ENCODE assay signal across 12 cellular contexts in the genomic region with DNA sequence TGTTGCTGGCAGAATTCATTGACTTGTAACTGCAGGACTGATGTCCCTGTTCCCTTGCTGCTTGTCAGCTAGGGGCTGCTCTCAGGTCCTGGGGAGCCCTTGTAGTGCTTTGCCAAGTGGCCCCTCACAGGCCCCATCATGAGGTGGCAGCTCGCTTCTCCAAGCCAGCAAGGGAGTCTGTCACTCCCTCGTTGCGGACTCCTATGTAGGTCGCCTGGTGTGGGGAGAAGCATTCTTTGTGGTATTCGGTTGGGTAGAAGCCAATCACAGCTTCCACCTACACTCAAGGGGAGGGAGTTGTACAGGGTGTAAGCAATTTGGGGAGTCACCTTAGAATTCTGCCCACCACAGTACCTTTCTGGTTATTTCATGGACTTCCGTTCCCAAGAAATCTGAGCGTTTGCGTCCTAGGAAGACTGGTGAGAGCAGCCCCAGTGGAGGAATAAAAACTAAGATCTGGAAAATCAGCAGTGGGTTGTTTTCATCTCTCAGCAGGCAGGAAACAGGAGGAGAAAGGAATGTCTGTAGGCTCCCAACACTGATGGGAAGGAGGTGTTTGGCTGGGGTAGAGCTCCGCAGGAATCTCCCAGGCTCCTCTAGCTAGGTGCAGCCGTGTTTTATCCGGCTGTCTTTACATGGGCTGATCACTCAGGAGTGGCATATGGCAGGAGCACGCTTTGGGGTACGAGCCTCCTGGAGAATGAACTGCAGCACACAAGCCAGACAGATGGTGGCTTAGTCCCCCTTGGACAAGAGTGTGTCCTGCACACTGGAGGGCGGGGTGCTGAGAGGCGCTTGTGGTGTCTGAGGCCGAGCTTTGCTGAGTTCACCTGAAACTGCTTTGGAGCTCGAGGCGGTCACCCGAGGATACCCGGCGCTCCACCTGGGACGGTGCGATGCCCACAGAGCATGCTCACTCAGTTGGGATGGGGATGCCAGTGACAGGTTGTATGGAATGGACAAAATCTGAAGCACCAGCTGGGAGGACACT. TPM values are rescaled to one million over a fixed set of nuclear protein-coding genes. Genes with fewer than 3 reads are reported as not detected.
DNase-seq lines count a peak whose midpoint lies in the region; ATAC-seq and TF ChIP-seq lines count a peak whose summit lies in the region.
"Had no signal": no experiment of that assay in that cellular context is flagged by ENCODE, and none has a peak within 500 bp of the region (broad histone marks: within the 10 kb centered on the region; RNA-seq: fewer than 3 reads in every experiment).

No MANE protein-coding gene starts in this region.

- 82 to 94% (median 89%) methylated on average over 22 to 23 of the region's 23 CpGs for WGBS in spleen, 5 donors

- in situ Hi-C loops in G401 (cut with HindIII; ENCODE audit: low sequenced_read_pairs), result no loop called here

- intact Hi-C loops in spleen (cut with DNase I; ENCODE audit: low total_unique reads), result no loop called here

- DNase-seq in G401 (ENCODE audit: low spot score) (peak; percentile 96), mesenteric fat pad (ENCODE audit: low spot score) (peak; percentile 74), SK-N-DZ (ENCODE audit: low spot score) (no peak), spleen (no peak), CD1c-positive myeloid dendritic cell (ENCODE audit: extremely low spot score) (no peak), NCI-H2029 (lab: John Stamatoyannopoulos, UW) (no peak)
- no peak for DNase-seq in activated naive CD8-positive, alpha-beta T cell treated with anti-CD3 and anti-CD28 coated beads, Interleukin-2, amount 50 U/mL, for 24 hours
- DNase-seq: HCEC 1CT, MG63, NCI-H226 had no signal

- no peak for TF ChIP-seq POLR2A in spleen (IDR thresholded peaks at IDR 0.05)

- TF ChIP-seq CTCF in spleen (IDR thresholded peaks at IDR 0.05 in 8 of 11, conservative IDR thresholded peaks at IDR 0.05 in 3 of 11), result no peak

- H3K36me3 ChIP-seq in BLaER1 treated with 17β-estradiol and CSF1 and Interleukin-3, amounts not matched to agents 10 nM and 100 nM, result peaks cover 0 to 60% (median 50%) of the 10 kb centered on the region in 11 experiments; a peak in 18 of 22 replicates
- H3K36me3 ChIP-seq in spleen, result no peaks in the 10 kb centered on the region
- H3K36me3 ChIP-seq: MG63 had no signal

- H3K9ac ChIP-seq in BLaER1 treated with 17β-estradiol and CSF1 and Interleukin-3, amounts not matched to agents 10 nM and 100 nM, result no peak overlapping the region

- peaks cover 0 to 30% (median 0%) of the 10 kb centered on the region in 11 experiments; a peak in 5 of 22 replicates for H4K20me1 ChIP-seq in BLaER1 treated with 17β-estradiol and CSF1 and Interleukin-3, amounts not matched to agents 10 nM and 100 nM

- H3K9me3 ChIP-seq in BLaER1 treated with 17β-estradiol and CSF1 and Interleukin-3, amounts not matched to agents 10 nM and 100 nM (replicated peaks in 1 of 11), result peaks cover 5 to 43% (median 19%) of the 10 kb centered on the region in 11 experiments; a peak in 21 of 22 replicates
- no peaks in the 10 kb centered on the region for H3K9me3 ChIP-seq in spleen
- H3K9me3 ChIP-seq: MG63 had no signal

- H3K4me3 Mint-ChIP-seq in activated naive CD8-positive, alpha-beta T cell treated with anti-CD3 and anti-CD28 coated beads, Interleukin-2, amount 50 U/mL, for 24 hours, result peak overlapping the region; percentile 47
- H3K4me3 Mint-ChIP-seq: CD14-positive monocyte had no signal

- H3K4me1 Mint-ChIP-seq in activated naive CD8-positive, alpha-beta T cell treated with anti-CD3 and anti-CD28 coated beads, Interleukin-2, amount 50 U/mL, for 24 hours, result peaks cover 82% of the 10 kb centered on the region

- ATAC-seq in activated naive CD8-positive, alpha-beta T cell treated with anti-CD3 and anti-CD28 coated beads, Interleukin-2, amount 50 U/mL, for 24 hours, result peak; percentile 61

- H3K4me2 ChIP-seq in BLaER1 treated with 17β-estradiol and CSF1 and Interleukin-3, amounts not matched to agents 10 nM and 100 nM, result peak overlapping the region in 8 of 11 experiments; percentile 1 to 41 (median 13); a peak in 6 of 22 replicates

- no peaks in the 10 kb centered on the region for H3K27me3 ChIP-seq in BLaER1 treated with 17β-estradiol and CSF1 and Interleukin-3, amounts not matched to agents 10 nM and 100 nM
- H3K27me3 ChIP-seq in spleen (replicated peaks in 1 of 7), result no peaks in the 10 kb centered on the region
- H3K27me3 ChIP-seq: MG63 had no signal

- peaks cover 28 to 69% (median 65%) of the 10 kb centered on the region in 10 experiments for H3K4me1 ChIP-seq in BLaER1 treated with 17β-estradiol and CSF1 and Interleukin-3, amounts not matched to agents 10 nM and 100 nM
- H3K4me1 ChIP-seq in spleen, result peaks cover 0 to 51% (median 17%) of the 10 kb centered on the region in 6 donors

- no peaks in the 10 kb centered on the region for H3K27me3 Mint-ChIP-seq in activated naive CD8-positive, alpha-beta T cell treated with anti-CD3 and anti-CD28 coated beads, Interleukin-2, amount 50 U/mL, for 24 hours

- H3K36me3 Mint-ChIP-seq in activated naive CD8-positive, alpha-beta T cell treated with anti-CD3 and anti-CD28 coated beads, Interleukin-2, amount 50 U/mL, for 24 hours (ENCODE audit: low read depth), result peaks cover 4% of the 10 kb centered on the region

- peak overlapping the region; percentile 62 for H3K27ac Mint-ChIP-seq in activated naive CD8-positive, alpha-beta T cell treated with anti-CD3 and anti-CD28 coated beads, Interleukin-2, amount 50 U/mL, for 24 hours

- no peak overlapping the region for H3K4me3 ChIP-seq in BLaER1 treated with 17β-estradiol and CSF1 and Interleukin-3, amounts not matched to agents 10 nM and 100 nM
- H3K4me3 ChIP-seq in spleen, result no peak overlapping the region
- H3K4me3 ChIP-seq: MG63 had no signal

- H3K9me3 Mint-ChIP-seq in activated naive CD8-positive, alpha-beta T cell treated with anti-CD3 and anti-CD28 coated beads, Interleukin-2, amount 50 U/mL, for 24 hours, result peaks cover 4% of the 10 kb centered on the region

- H3K27ac ChIP-seq in BLaER1 treated with 17β-estradiol and CSF1 and Interleukin-3, amounts not matched to agents 10 nM and 100 nM, result 0 out of 22 replicates have a peak overlapping the region, but pooled peaks of 1 of the 11 experiments have one; percentile 27
- peak overlapping the region in 1 of 8 donors; percentile 8 for H3K27ac ChIP-seq in spleen

RNA-seq across cellular contexts. Expression of a gene that starts 58.3 kb away (rescaled TPM):
- total RNA-seq in G401 (2014; rRNA removed; shearing (Covaris generic)), result 0.06 TPM in 1 of 2 replicates, not detected in the other
- total RNA-seq in mesenteric fat pad (39.6 TPM), spleen (10 to 100 TPM; 34.2 to 80.8 (median 57.8) TPM)
- 4.4 and 6.2 TPM in 2 replicates for polyA plus RNA-seq in SK-N-DZ (2014; cell fraction: cytosol; rRNA removed)
- 4.9 and 6.1 TPM in 2 replicates for polyA plus RNA-seq in SK-N-DZ (2014; cell fraction: nucleus; rRNA removed)
- polyA plus RNA-seq in spleen, result 1 to 10 TPM; 4.5 to 6.2 (median 5.2) TPM

Comparison
In these comparisons a context has a peak if more than half of its experiments do, and no peak if none do; other contexts are left out.
1. DNase-seq: peak in G401 (single experiment) and mesenteric fat pad (single experiment); none in activated naive CD8-positive, alpha-beta T cell treated with anti-CD3 and anti-CD28 coated beads, Interleukin-2, amount 50 U/mL, for 24 hours (single experiment), SK-N-DZ (single experiment), spleen (single experiment), CD1c-positive myeloid dendritic cell (single experiment) and NCI-H2029 (single experiment).
2. RNA of a gene that starts 58.3 kb away (total RNA-seq): 34.2 to 80.8 TPM in spleen and 39.6 TPM in mesenteric fat pad (single experiment); 0.06 TPM in G401; every median in the first group is over 10 times any median in the second.